Comparison of ENCODE assay signal across 15 cellular contexts in genomic region chr2:129757366-129757914, GRCh38.
"Had no signal": no experiment of that assay in that cellular context is flagged by ENCODE, and none has a peak within 500 bp of the region (broad histone marks: within the 10 kb centered on the region; RNA-seq: fewer than 3 reads in every experiment).

No MANE protein-coding gene starts in this region.

- H3K27me3 ChIP-seq: breast epithelium, foreskin keratinocyte, pancreas, tibial artery had no signal

- H3K4me1 ChIP-seq: breast epithelium, foreskin keratinocyte, pancreas had no signal

- H3K36me3 ChIP-seq: breast epithelium, pancreas, tibial artery had no signal

- H3K4me3 Mint-ChIP-seq: activated CD4-positive, alpha-beta T cell treated with anti-CD3 and anti-CD28 coated beads, Interleukin-2, amount 10 ng/mL, durations not matched to agents 7 days and 5 days; effector memory CD8-positive, alpha-beta T cell; neural crest cell; stimulated activated naive B cell treated with anti-CD40 and anti-IgM and Interleukin-4, amounts not matched to agents 10 μg/mL and 1 μg/mL and 100 μg/mL, for 72 hours; T-helper 2 cell treated with Interferon-gamma antibody and Interleukin-4, amounts not matched to agents 5 μg/mL and 100 μg/mL, for 36 hours had no signal

- H3K9me3 Mint-ChIP-seq: activated CD4-positive, alpha-beta T cell treated with anti-CD3 and anti-CD28 coated beads, Interleukin-2, amount 10 ng/mL, durations not matched to agents 7 days and 5 days; effector memory CD8-positive, alpha-beta T cell; immature natural killer cell; neural crest cell; stimulated activated naive B cell treated with anti-CD40 and anti-IgM and Interleukin-4, amounts not matched to agents 10 μg/mL and 1 μg/mL and 100 μg/mL, for 72 hours; T-helper 2 cell treated with Interferon-gamma antibody and Interleukin-4, amounts not matched to agents 5 μg/mL and 100 μg/mL, for 36 hours had no signal

- H3K36me3 Mint-ChIP-seq: immature natural killer cell; stimulated activated naive B cell treated with anti-CD40 and anti-IgM and Interleukin-4, amounts not matched to agents 10 μg/mL and 1 μg/mL and 100 μg/mL, for 72 hours had no signal

- DNase-seq: activated CD4-positive, alpha-beta T cell treated with anti-CD3 and anti-CD28 coated beads, Interleukin-2, amount 10 ng/mL, durations not matched to agents 7 days and 5 days; activated naive CD4-positive, alpha-beta T cell treated with Interleukin-2 at 50 U/mL for 16 hours; aorta; dermis blood vessel endothelial cell; effector memory CD8-positive, alpha-beta T cell; foreskin keratinocyte; immature natural killer cell; left colon; pancreas; stimulated activated CD4-positive, alpha-beta T cell treated with anti-CD3 and anti-CD28 coated beads, Interleukin-4, amount 100 ng/mL, for 1 hour; stimulated activated naive B cell treated with anti-CD40 and anti-IgM and Interleukin-4, amounts not matched to agents 10 μg/mL and 1 μg/mL and 100 μg/mL, for 72 hours had no signal

- H3K27ac ChIP-seq: breast epithelium, foreskin keratinocyte, pancreas, tibial artery had no signal

- H3K4me1 Mint-ChIP-seq: activated CD4-positive, alpha-beta T cell treated with anti-CD3 and anti-CD28 coated beads, Interleukin-2, amount 10 ng/mL, durations not matched to agents 7 days and 5 days; immature natural killer cell had no signal

- ATAC-seq: effector memory CD8-positive, alpha-beta T cell; foreskin keratinocyte; left colon; stimulated activated naive B cell treated with anti-CD40 and anti-IgM and Interleukin-4, amounts not matched to agents 10 μg/mL and 1 μg/mL and 100 μg/mL, for 72 hours had no signal

- H3K27me3 Mint-ChIP-seq: activated CD4-positive, alpha-beta T cell treated with anti-CD3 and anti-CD28 coated beads, Interleukin-2, amount 10 ng/mL, durations not matched to agents 7 days and 5 days had no signal

- H3K27ac Mint-ChIP-seq: activated CD4-positive, alpha-beta T cell treated with anti-CD3 and anti-CD28 coated beads, Interleukin-2, amount 10 ng/mL, durations not matched to agents 7 days and 5 days; effector memory CD8-positive, alpha-beta T cell; immature natural killer cell; stimulated activated naive B cell treated with anti-CD40 and anti-IgM and Interleukin-4, amounts not matched to agents 10 μg/mL and 1 μg/mL and 100 μg/mL, for 72 hours; T-helper 2 cell treated with Interferon-gamma antibody and Interleukin-4, amounts not matched to agents 5 μg/mL and 100 μg/mL, for 36 hours had no signal

- H3K9me3 ChIP-seq: breast epithelium, pancreas, tibial artery had no signal
